Comparison of ENCODE assay signal across 10 cellular contexts in the genomic region with DNA sequence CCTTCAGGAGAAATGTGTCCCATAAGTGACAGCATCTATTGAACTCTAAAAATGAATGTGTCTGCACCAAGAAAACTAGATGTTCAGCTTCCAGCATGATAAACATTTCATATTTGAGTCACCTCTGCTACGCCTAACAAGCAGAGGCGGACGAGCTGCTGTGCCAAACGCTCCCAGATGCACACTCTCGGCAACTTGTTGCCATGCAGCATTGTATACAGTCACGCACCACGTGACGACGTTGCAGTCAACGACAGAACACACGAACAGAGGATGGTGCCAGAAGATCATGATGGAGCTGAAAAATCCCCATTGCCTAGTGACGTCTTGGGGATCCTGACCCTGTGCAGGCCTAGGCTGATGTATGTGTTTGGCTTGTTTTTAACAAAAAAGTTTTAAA.
DNase-seq lines count a peak whose midpoint lies in the region; ATAC-seq, FAIRE-seq and TF ChIP-seq lines count a peak whose summit lies in the region.
"Had no signal": no experiment of that assay in that cellular context is flagged by ENCODE, and none has a peak within 500 bp of the region (broad histone marks: within the 10 kb centered on the region; RNA-seq: fewer than 3 reads in every experiment).

No MANE protein-coding gene starts in this region.

- H3K9ac ChIP-seq in keratinocyte (ENCODE audit: control insufficient read depth, extremely low read depth, insufficient read depth, low read length), result peak overlapping the region; percentile 54

- peak; percentile 78 for FAIRE-seq in keratinocyte (lab: Jason Lieb, UNC)

- POLR2A ChIA-PET in activated CD4-positive, alpha-beta memory T cell treated with anti-CD3 and anti-CD28 coated beads, Interleukin-2, amount 10 ng/mL, durations not matched to agents 7 days and 5 days (lab: Charles Lee), result interaction anchor here (0.8 to 1.2 kb wide), 3 partner anchors 13 to 462 kb away, joined by 3 to 4 read pairs (median 3); a partner anchor contains a TSS

- H2AFZ ChIP-seq in keratinocyte (ENCODE audit: control insufficient read depth, low read length), result no peak overlapping the region

- H3K4me1 Mint-ChIP-seq in activated CD4-positive, alpha-beta memory T cell treated with anti-CD3 and anti-CD28 coated beads, Interleukin-2, amount 10 ng/mL, durations not matched to agents 7 days and 5 days, result peaks cover 37% of the 10 kb centered on the region
- H3K4me1 Mint-ChIP-seq in activated naive CD8-positive, alpha-beta T cell treated with anti-CD3 and anti-CD28 coated beads, Interleukin-2, amount 50 U/mL, for 24 hours, result peaks cover 28% of the 10 kb centered on the region

- H3K4me3 ChIP-seq in keratinocyte (ENCODE audit: control insufficient read depth in 2 of 3, extremely low read depth in 1 of 3, insufficient read depth in 2 of 3, low read depth in 1 of 3, low read length in 3 of 3), result no peak overlapping the region
- H3K4me3 ChIP-seq: coronary artery had no signal

- TF ChIP-seq CTCF in keratinocyte (optimal IDR thresholded peaks at IDR 0.05 in 1 of 3, IDR thresholded peaks at IDR 0.05 in 1 of 3, conservative IDR thresholded peaks at IDR 0.05 in 1 of 3; ENCODE audit: extremely low read depth in 1 of 3, insufficient read depth in 2 of 3, low read length in 3 of 3) (peak in 2 of 3 experiments; percentile 35 to 70), omental fat pad (IDR thresholded peaks at IDR 0.05) (no peak)

- H3K79me2 ChIP-seq in keratinocyte (ENCODE audit: control insufficient read depth, insufficient read depth, low read length), result no peaks in the 10 kb centered on the region

- H3K4me3 Mint-ChIP-seq in activated CD4-positive, alpha-beta memory T cell treated with anti-CD3 and anti-CD28 coated beads, Interleukin-2, amount 10 ng/mL, durations not matched to agents 7 days and 5 days, result no peak overlapping the region
- no peak overlapping the region for H3K4me3 Mint-ChIP-seq in activated naive CD8-positive, alpha-beta T cell treated with anti-CD3 and anti-CD28 coated beads, Interleukin-2, amount 50 U/mL, for 24 hours

- dilution Hi-C loops in keratinocyte (cut with MboI; ENCODE audit: extremely low pct_ligation_motif_present, low sequenced_read_pairs), result no loop called here

- H3K36me3 ChIP-seq in keratinocyte (ENCODE audit: control insufficient read depth in 2 of 2, extremely low read depth in 1 of 2, insufficient read depth in 2 of 2, low read length in 2 of 2), result peaks cover 0 to 4% of the 10 kb centered on the region in 2 experiments

- peak; percentile 27 for ATAC-seq in HG02852 (IDR thresholded peaks at IDR 0.05; ENCODE audit: unreplicated experiment)
- ATAC-seq in activated naive CD8-positive, alpha-beta T cell treated with anti-CD3 and anti-CD28 coated beads, Interleukin-2, amount 50 U/mL, for 24 hours, result no peak
- ATAC-seq in HG03139 (IDR thresholded peaks at IDR 0.05; ENCODE audit: unreplicated experiment), result no peak
- ATAC-seq in omental fat pad (ENCODE audit: low FRiP score), result no peak

- peak overlapping the region; percentile 45 for H3K4me2 ChIP-seq in keratinocyte (ENCODE audit: control insufficient read depth, extremely low read depth, insufficient read depth, low read depth, low read length)

- no peaks in the 10 kb centered on the region for H3K9me1 ChIP-seq in keratinocyte (ENCODE audit: control insufficient read depth, extremely low read depth, insufficient read depth, low read length)

- H3K27ac ChIP-seq in keratinocyte (ENCODE audit: control insufficient read depth, insufficient read depth, low read length), result peak overlapping the region; percentile 44
- H3K27ac ChIP-seq: coronary artery had no signal

- H3K27ac Mint-ChIP-seq in activated CD4-positive, alpha-beta memory T cell treated with anti-CD3 and anti-CD28 coated beads, Interleukin-2, amount 10 ng/mL, durations not matched to agents 7 days and 5 days, result peak overlapping the region; percentile 13
- H3K27ac Mint-ChIP-seq in activated naive CD8-positive, alpha-beta T cell treated with anti-CD3 and anti-CD28 coated beads, Interleukin-2, amount 50 U/mL, for 24 hours, result no peak overlapping the region

- H4K20me1 ChIP-seq in keratinocyte (ENCODE audit: control insufficient read depth, extremely low read depth, insufficient read depth, low read length), result no peaks in the 10 kb centered on the region

- H3K4me1 ChIP-seq in keratinocyte (ENCODE audit: control insufficient read depth, extremely low read depth, insufficient read depth, low read length), result peaks cover 48% of the 10 kb centered on the region

- CTCF ChIA-PET in activated CD4-positive, alpha-beta memory T cell treated with anti-CD3 and anti-CD28 coated beads, Interleukin-2, amount 10 ng/mL, durations not matched to agents 7 days and 5 days (lab: Charles Lee), result interaction anchor here (0.8 to 1.3 kb wide), 2 partner anchors 390 to 444 kb away, joined by 3 read pairs; no protein-coding TSS in a partner anchor

- H3K9me3 Mint-ChIP-seq in activated CD4-positive, alpha-beta memory T cell treated with anti-CD3 and anti-CD28 coated beads, Interleukin-2, amount 10 ng/mL, durations not matched to agents 7 days and 5 days, result no peaks in the 10 kb centered on the region
- no peaks in the 10 kb centered on the region for H3K9me3 Mint-ChIP-seq in activated naive CD8-positive, alpha-beta T cell treated with anti-CD3 and anti-CD28 coated beads, Interleukin-2, amount 50 U/mL, for 24 hours

- DNase-seq in Ammon's horn (ENCODE audit: low spot score) (peak; percentile 83), keratinocyte (ENCODE audit: low read depth, low spot score) (peak; percentile 60), omental fat pad (ENCODE audit: low spot score) (no peak), NCI-H187 (lab: John Stamatoyannopoulos, UW) (no peak)
- DNase-seq in activated CD4-positive, alpha-beta memory T cell treated with anti-CD3 and anti-CD28 coated beads, Interleukin-2, amount 10 ng/mL, durations not matched to agents 7 days and 5 days, result peak; percentile 70
- no peak for DNase-seq in activated naive CD8-positive, alpha-beta T cell treated with anti-CD3 and anti-CD28 coated beads, Interleukin-2, amount 50 U/mL, for 24 hours
- DNase-seq: NCI-H226 had no signal

- no peaks in the 10 kb centered on the region for H3K9me3 ChIP-seq in keratinocyte (ENCODE audit: control insufficient read depth, low read depth, low read length)

- H3K27me3 Mint-ChIP-seq in activated CD4-positive, alpha-beta memory T cell treated with anti-CD3 and anti-CD28 coated beads, Interleukin-2, amount 10 ng/mL, durations not matched to agents 7 days and 5 days, result no peaks in the 10 kb centered on the region
- H3K27me3 Mint-ChIP-seq in activated naive CD8-positive, alpha-beta T cell treated with anti-CD3 and anti-CD28 coated beads, Interleukin-2, amount 50 U/mL, for 24 hours, result no peaks in the 10 kb centered on the region

- no peaks in the 10 kb centered on the region for H3K36me3 Mint-ChIP-seq in activated CD4-positive, alpha-beta memory T cell treated with anti-CD3 and anti-CD28 coated beads, Interleukin-2, amount 10 ng/mL, durations not matched to agents 7 days and 5 days (ENCODE audit: low read depth)
- no peaks in the 10 kb centered on the region for H3K36me3 Mint-ChIP-seq in activated naive CD8-positive, alpha-beta T cell treated with anti-CD3 and anti-CD28 coated beads, Interleukin-2, amount 50 U/mL, for 24 hours (ENCODE audit: low read depth)

- no peaks in the 10 kb centered on the region for H3K27me3 ChIP-seq in keratinocyte (ENCODE audit: control insufficient read depth, extremely low read depth, insufficient read depth, low read length)

Comparison
In these comparisons a context has a peak if more than half of its experiments do, and no peak if none do; other contexts are left out.
1. DNase-seq: peak in Ammon's horn (single experiment), activated CD4-positive, alpha-beta memory T cell treated with anti-CD3 and anti-CD28 coated beads, Interleukin-2, amount 10 ng/mL, durations not matched to agents 7 days and 5 days (single experiment) and keratinocyte (single experiment); none in activated naive CD8-positive, alpha-beta T cell treated with anti-CD3 and anti-CD28 coated beads, Interleukin-2, amount 50 U/mL, for 24 hours (single experiment), omental fat pad (single experiment) and NCI-H187 (0 of 2).
2. CTCF ChIP-seq: peak in keratinocyte (2 of 3); none in omental fat pad (0 of 3).